ENCODE assay signal across 8 cellular contexts in genomic region chr2:64860321-64860751, GRCh38.
DNase-seq lines count a peak whose midpoint lies in the region; ATAC-seq and TF ChIP-seq lines count a peak whose summit lies in the region.

No MANE protein-coding gene starts in this region.

- no peak for TF ChIP-seq RAD21 in IMR-90 (IDR thresholded peaks at IDR 0.05; ENCODE audit: low read length)

- H4K91ac ChIP-seq in IMR-90 (ENCODE audit: insufficient read depth, low read depth, low read length), result peak overlapping the region; percentile 32; the same call in 1 of the 2 replicates

- DNase-seq in IMR-90 (no peak), epithelial cell of prostate (ENCODE audit: low read depth, low spot score) (no peak), 8988T (no peak), HEK293T (ENCODE audit: extremely low spot score) (no peak)
- no peak for DNase-seq in stimulated activated naive CD4-positive, alpha-beta T cell treated with Interleukin-2 at 50 U/mL for 16 hours (lab: John Stamatoyannopoulos, UW)

- no peak overlapping the region for H3K4me3 ChIP-seq in IMR-90 (ENCODE audit: insufficient read depth, low read depth, low read length)
- H3K4me3 ChIP-seq in stomach smooth muscle (ENCODE audit: low read length in 2 of 2), result peak overlapping the region; percentile 3 to 73

- 0 out of 2 replicates have a peak overlapping the region, but pooled peaks have one; percentile 1 for H2BK120ac ChIP-seq in IMR-90 (ENCODE audit: low read depth, low read length)

- no peaks in the 10 kb centered on the region for H4K20me1 ChIP-seq in IMR-90 (ENCODE audit: insufficient read depth, low read length)

- no peak for TF ChIP-seq POLR2A in IMR-90 (IDR thresholded peaks at IDR 0.05; ENCODE audit: low read depth, low read length)

- CTCF ChIA-PET in IMR-90 (lab: Yijun Ruan, JAX) (no interaction called here), HEK293T (lab: Yijun Ruan, JAX) (no interaction called here)

- H2BK5ac ChIP-seq in IMR-90 (ENCODE audit: low read depth, low read length, poor library complexity, severe bottlenecking), result peak overlapping the region; percentile 35

- peak overlapping the region; percentile 44; the same call in 1 of the 2 replicates for H2AK5ac ChIP-seq in IMR-90 (ENCODE audit: low read depth, low read length)

- peak overlapping the region in 1 of 2 experiments; percentile 33; a peak in 1 of 4 replicates for H4K8ac ChIP-seq in IMR-90 (ENCODE audit: low read depth in 2 of 2, low read length in 2 of 2)

- dilution Hi-C loops in IMR-90 (cut with HindIII; ENCODE audit: low sequenced_read_pairs, unreplicated experiment), result no loop called here

- POLR2A ChIA-PET in IMR-90 (lab: Charles Lee; ENCODE audit: unreplicated experiment), result interaction anchor here (0.6 kb wide), 2 partner anchors 112 to 207 kb away, joined by 3 to 4 read pairs; no protein-coding TSS in a partner anchor
- POLR2A ChIA-PET in HEK293T (lab: Yijun Ruan, JAX), result interaction anchor here (0.7 to 2.5 kb wide), 3 partner anchors 93 to 209 kb away, joined by 3 to 8 read pairs (median 7); partner anchors contain the start of gene SERTAD2

- peak; percentile 38 for ATAC-seq in GM19043 (IDR thresholded peaks at IDR 0.05; ENCODE audit: low read depth, unreplicated experiment)
- no peak for ATAC-seq in IMR-90 (ENCODE audit: low read depth)
- ATAC-seq in GM18517 (IDR thresholded peaks at IDR 0.05; ENCODE audit: unreplicated experiment), result no peak

- no peak overlapping the region for H2BK15ac ChIP-seq in IMR-90 (ENCODE audit: low read depth, low read length)

- H3K9me3 ChIP-seq in IMR-90 (ENCODE audit: control insufficient read depth, insufficient read depth, low read length) (peaks cover 6% of the 10 kb centered on the region; the same call in 1 of the 2 replicates), stomach smooth muscle (ENCODE audit: control insufficient read depth in 2 of 2, low read length in 2 of 2) (peaks cover 0 to 5% of the 10 kb centered on the region in 2 donors)

- H4K5ac ChIP-seq in IMR-90 (ENCODE audit: low read depth, low read length), result peak overlapping the region; percentile 9; the same call in 1 of the 2 replicates

- H3K4ac ChIP-seq in IMR-90 (ENCODE audit: low read depth, low read length), result peak overlapping the region; percentile 0; the same call in 1 of the 2 replicates

- TF ChIP-seq CTCF in IMR-90 (conservative IDR thresholded peaks at IDR 0.05; ENCODE audit: low read depth, low read length), result no peak

- H3K9me1 ChIP-seq in IMR-90 (ENCODE audit: insufficient read depth, low read length), result peaks cover 8% of the 10 kb centered on the region

- peak overlapping the region; percentile 66 for H2AK9ac ChIP-seq in IMR-90 (replicated peaks; ENCODE audit: low read depth, low read length, poor library complexity)

- intact Hi-C loops in IMR-90 (cut with micrococcal nuclease), result loop anchor here (1.0 to 10.0 kb wide), 2 partner anchors 208 to 716 kb away; partner anchors contain the start of gene PELI1

- H3K56ac ChIP-seq in IMR-90 (ENCODE audit: extremely low read depth, insufficient read depth, low read length), result no peak overlapping the region

- H3K9ac ChIP-seq in IMR-90 (ENCODE audit: low read depth, low read length), result no peak overlapping the region
- H3K9ac ChIP-seq in stomach smooth muscle (ENCODE audit: low read length in 2 of 2), result peak overlapping the region; percentile 49 to 74

- peak overlapping the region; percentile 85 for H2AFZ ChIP-seq in IMR-90 (replicated peaks; ENCODE audit: low read length, poor library complexity)

- H2BK20ac ChIP-seq in IMR-90 (ENCODE audit: low read depth, low read length), result peak overlapping the region; percentile 3; the same call in 1 of the 2 replicates

- no peak overlapping the region for H3K18ac ChIP-seq in IMR-90 (ENCODE audit: low read depth, low read length)

- in situ Hi-C loops in IMR-90 (cut with MboI; ENCODE audit: low sequenced_read_pairs), result loop anchor here (5.0 kb wide), 2 partner anchors 108 to 228 kb away; no protein-coding TSS in a partner anchor

- peaks cover 25% of the 10 kb centered on the region for H3K4me1 ChIP-seq in IMR-90 (ENCODE audit: control insufficient read depth, insufficient read depth, low read length)
- peaks cover 42% of the 10 kb centered on the region for H3K4me1 ChIP-seq in stomach smooth muscle (ENCODE audit: control insufficient read depth, insufficient read depth, low read length)

- H3K23ac ChIP-seq in IMR-90 (ENCODE audit: low read depth, low read length), result no peak overlapping the region

- H3K27me3 ChIP-seq in IMR-90 (ENCODE audit: control insufficient read depth, insufficient read depth, low read length) (peaks cover 8% of the 10 kb centered on the region), stomach smooth muscle (ENCODE audit: control insufficient read depth in 1 of 2, insufficient read depth in 2 of 2, low read length in 2 of 2) (no peaks in the 10 kb centered on the region)

- WGBS in IMR-90 (ENCODE audit: extremely low coverage in 2 of 2, insufficient read length in 1 of 2), 2 experiments, result 100% methylated on average over 5 of the region's 9 CpGs; no CpG with 5 or more reads in 1 of the 2 experiments

- H3K79me1 ChIP-seq in IMR-90 (ENCODE audit: low read depth in 1 of 2, low read length in 2 of 2), result no peaks in the 10 kb centered on the region

- BruUV-seq in IMR-90 (replicated peaks; lab: Mats Ljungman, UMichigan), result no TSS peak

- H3K27ac ChIP-seq in IMR-90 (ENCODE audit: insufficient read depth, low read length) (no peak overlapping the region), epithelial cell of prostate (peak overlapping the region; percentile 60), stomach smooth muscle (ENCODE audit: low read length) (peak overlapping the region; percentile 88)

- H3K36me3 ChIP-seq in IMR-90 (ENCODE audit: control insufficient read depth, insufficient read depth, low read length) (no peaks in the 10 kb centered on the region), stomach smooth muscle (ENCODE audit: control insufficient read depth in 2 of 2, insufficient read depth in 2 of 2, low read length in 2 of 2) (no peaks in the 10 kb centered on the region)

- H3K14ac ChIP-seq in IMR-90 (replicated peaks; ENCODE audit: low read depth, low read length), result no peak overlapping the region

- H3K4me2 ChIP-seq in IMR-90 (ENCODE audit: low read depth, low read length), result peak overlapping the region; percentile 1; the same call in 1 of the 2 replicates

TF ChIP-seq in IMR-90, 13 proteins besides CTCF, POLR2A, EP300 and RAD21 (continues in another document):
- TF ChIP-seq SMC3 (IDR thresholded peaks at IDR 0.05; ENCODE audit: low read depth, low read length) (no peak), RCOR1 (IDR thresholded peaks at IDR 0.05; ENCODE audit: insufficient replicate concordance, low read length) (no peak), CEBPB (IDR thresholded peaks at IDR 0.05; ENCODE audit: low read depth, low read length) (no peak), MXI1 (IDR thresholded peaks at IDR 0.05; ENCODE audit: borderline replicate concordance, low read depth, low read length) (no peak), FOS (IDR thresholded peaks at IDR 0.05; ENCODE audit: low read depth, low read length) (no peak), MAFK (IDR thresholded peaks at IDR 0.05; ENCODE audit: low read depth, low read length) (no peak), NFE2L2 (IDR thresholded peaks at IDR 0.05; ENCODE audit: low read depth, low read length) (no peak), ELK1 (IDR thresholded peaks at IDR 0.05; ENCODE audit: borderline replicate concordance, low read depth, low read length) (no peak)

TF ChIP-seq in HEK293T, 16 proteins besides CTCF, POLR2A, EP300 and RAD21:
- no peak for TF ChIP-seq NFRKB (IDR thresholded peaks at IDR 0.05)
TF ChIP-seq in HEK293T: peak in this region for 0.
